19 cellular contexts compared by ENCODE assay signal in the genomic region with DNA sequence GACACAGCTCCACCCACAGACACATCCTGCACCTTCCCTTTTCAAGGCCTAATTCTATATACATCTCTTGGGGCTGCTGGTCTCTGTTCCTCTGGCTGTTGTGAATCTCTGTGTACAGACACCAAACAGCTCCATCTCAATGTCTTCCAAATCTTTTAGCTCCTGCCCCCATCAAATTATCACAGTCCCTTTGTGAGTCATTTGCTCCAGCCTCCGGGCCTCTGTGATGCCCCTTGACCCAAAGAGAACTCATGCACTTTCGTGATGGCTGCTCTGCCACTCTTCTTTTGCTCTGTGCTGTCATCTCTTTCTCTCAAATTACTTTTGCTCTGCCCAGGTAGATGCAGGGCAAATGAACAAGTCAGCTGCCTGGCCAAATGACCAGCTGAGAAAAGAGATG.
"Had no signal": no experiment of that assay in that cellular context is flagged by ENCODE, and none has a peak within 500 bp of the region (broad histone marks: within the 10 kb centered on the region; RNA-seq: fewer than 3 reads in every experiment).

No MANE protein-coding gene starts in this region.

- H3K36me3 ChIP-seq: left ventricle myocardium inferior, lower lobe of right lung, spleen, tibial nerve had no signal

- H3K4me3 Mint-ChIP-seq: memory B cell; naive B cell; nephron; stimulated activated memory B cell treated with anti-CD40 and anti-IgM and Interleukin-4, amounts not matched to agents 10 μg/mL and 1 μg/mL and 100 μg/mL, for 72 hours; stimulated activated naive CD8-positive, alpha-beta T cell treated with anti-CD3 and anti-CD28 coated beads, Interleukin-15, Interleukin-2, amounts not matched to agents 100 ng/mL and 50 ng/mL, for 24 hours had no signal

- H3K27me3 ChIP-seq: spleen, testis, tibial nerve had no signal

- H3K4me1 Mint-ChIP-seq: memory B cell; naive B cell; stimulated activated memory B cell treated with anti-CD40 and anti-IgM and Interleukin-4, amounts not matched to agents 10 μg/mL and 1 μg/mL and 100 μg/mL, for 72 hours had no signal

- H3K27me3 Mint-ChIP-seq: memory B cell; naive B cell; stimulated activated memory B cell treated with anti-CD40 and anti-IgM and Interleukin-4, amounts not matched to agents 10 μg/mL and 1 μg/mL and 100 μg/mL, for 72 hours; stimulated activated naive CD8-positive, alpha-beta T cell treated with anti-CD3 and anti-CD28 coated beads, Interleukin-15, Interleukin-2, amounts not matched to agents 100 ng/mL and 50 ng/mL, for 24 hours had no signal

- H3K4me3 ChIP-seq: left ventricle myocardium inferior, lower lobe of right lung, spleen, testis, tibial nerve had no signal

- H3K27ac ChIP-seq: left ventricle myocardium inferior, lower lobe of right lung, spleen, testis, tibial nerve had no signal

- H3K4me1 ChIP-seq: left ventricle myocardium inferior, lower lobe of right lung, spleen, testis, tibial nerve had no signal

- ATAC-seq: esophagus mucosa; left cardiac atrium; lower lobe of right lung; sciatic nerve; stimulated activated memory B cell treated with anti-CD40 and anti-IgM and Interleukin-4, amounts not matched to agents 10 μg/mL and 1 μg/mL and 100 μg/mL, for 72 hours had no signal

- H3K27ac Mint-ChIP-seq: memory B cell; naive B cell; nephron; stimulated activated memory B cell treated with anti-CD40 and anti-IgM and Interleukin-4, amounts not matched to agents 10 μg/mL and 1 μg/mL and 100 μg/mL, for 72 hours; stimulated activated naive CD8-positive, alpha-beta T cell treated with anti-CD3 and anti-CD28 coated beads, Interleukin-15, Interleukin-2, amounts not matched to agents 100 ng/mL and 50 ng/mL, for 24 hours had no signal

- DNase-seq: effector memory CD4-positive, alpha-beta T cell; kidney; left cardiac atrium; left ventricle myocardium inferior; lower lobe of right lung; naive B cell; spleen; stimulated activated CD4-positive, alpha-beta T cell treated with anti-CD3 and anti-CD28 coated beads, Interleukin-15, amount 100 ng/mL, for 24 hours; stimulated activated CD4-positive, alpha-beta T cell treated with anti-CD3 and anti-CD28 coated beads, Interleukin-1b, Interleukin-23, amount 100 ng/mL, for 48 hours; stimulated activated CD4-positive, alpha-beta T cell treated with anti-CD3 and anti-CD28 coated beads, Interleukin-4, amount 100 ng/mL, for 24 hours; testis had no signal

- H3K9me3 Mint-ChIP-seq: nephron; stimulated activated naive CD8-positive, alpha-beta T cell treated with anti-CD3 and anti-CD28 coated beads, Interleukin-15, Interleukin-2, amounts not matched to agents 100 ng/mL and 50 ng/mL, for 24 hours had no signal

- H3K9me3 ChIP-seq: left ventricle myocardium inferior, lower lobe of right lung, testis, tibial nerve had no signal

- H3K36me3 Mint-ChIP-seq: memory B cell; naive B cell; stimulated activated memory B cell treated with anti-CD40 and anti-IgM and Interleukin-4, amounts not matched to agents 10 μg/mL and 1 μg/mL and 100 μg/mL, for 72 hours had no signal

- FAIRE-seq: endometrium, kidney had no signal
